ENCODE assay signal across 20 cellular contexts in the genomic region with DNA sequence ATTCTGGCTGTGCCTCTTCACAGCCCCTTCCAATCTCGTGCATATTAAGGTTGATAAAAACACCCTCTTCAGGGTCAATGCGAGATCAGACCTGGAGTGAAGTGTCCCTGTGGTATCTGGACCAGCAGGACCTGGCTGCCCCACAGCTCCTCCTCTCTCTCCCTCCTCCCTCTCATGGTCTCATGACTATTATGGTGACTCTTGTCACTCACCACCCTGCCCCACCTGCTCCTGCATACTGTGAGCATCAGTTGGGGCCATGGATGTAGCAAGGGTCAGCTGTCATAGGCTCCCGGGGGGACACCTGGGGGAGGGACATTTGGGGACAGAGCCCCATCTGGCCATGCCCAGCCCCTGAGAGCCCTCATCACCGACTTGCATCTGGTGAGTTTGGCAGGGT. TPM values are rescaled to one million over a fixed set of nuclear protein-coding genes. Genes with fewer than 3 reads are reported as not detected.
DNase-seq lines count a peak whose midpoint lies in the region; ATAC-seq and TF ChIP-seq lines count a peak whose summit lies in the region.
"Had no signal": no experiment of that assay in that cellular context is flagged by ENCODE, and none has a peak within 500 bp of the region (broad histone marks: within the 10 kb centered on the region; RNA-seq: fewer than 3 reads in every experiment).

No MANE protein-coding gene starts in this region.

- no peaks in the 10 kb centered on the region for H3K36me3 ChIP-seq in left lung
- H3K36me3 ChIP-seq: ascending aorta, neural progenitor cell, vagina had no signal

- no peak for DNase-seq in activated CD8-positive, alpha-beta memory T cell treated with anti-CD3 and anti-CD28 coated beads, Interleukin-2, amount 10 ng/mL, durations not matched to agents 7 days and 5 days
- no peak for DNase-seq in activated CD8-positive, alpha-beta memory T cell treated with anti-CD3 and anti-CD28 coated beads for 24 hours
- DNase-seq in HL-60 (ENCODE audit: low read depth in 1 of 2, low spot score in 1 of 2) (no peak), left lung (no peak), NCI-H1092 treated with DMSO at 0.1 percent for 48 hours (lab: John Stamatoyannopoulos, UW) (no peak), KBM-7 (no peak)
- DNase-seq: activated CD4-positive, alpha-beta T cell treated with anti-CD3 and anti-CD28 coated beads, Interleukin-2, amount 50 U/mL, for 1 hour; C1 segment of cervical spinal cord; HFFc6; midbrain; MM.1S; NCI-H1694 treated with DMSO at 0.1 percent for 48 hours; stimulated activated CD4-positive, alpha-beta T cell treated with anti-CD3 and anti-CD28 coated beads, Interleukin-4, amount 100 ng/mL, for 4 hours had no signal

- TF ChIP-seq CTCF in HL-60 (IDR thresholded peaks at IDR 0.05; ENCODE audit: insufficient read depth, low read length), result no peak
- no peak for TF ChIP-seq CTCF in left lung (IDR thresholded peaks at IDR 0.05)

- peaks cover 14% of the 10 kb centered on the region for H3K36me3 Mint-ChIP-seq in activated CD8-positive, alpha-beta memory T cell treated with anti-CD3 and anti-CD28 coated beads, Interleukin-2, amount 10 ng/mL, durations not matched to agents 7 days and 5 days
- peaks cover 30% of the 10 kb centered on the region for H3K36me3 Mint-ChIP-seq in stimulated activated memory B cell treated with anti-CD40 and anti-IgM and Interleukin-4, amounts not matched to agents 10 μg/mL and 1 μg/mL and 100 μg/mL, for 72 hours

- H3K4me1 ChIP-seq in left lung, result peaks cover 7 to 84% of the 10 kb centered on the region in 2 donors
- H3K4me1 ChIP-seq: ascending aorta, neural progenitor cell had no signal

- H3K4me3 ChIP-seq in HL-60 (replicated peaks; ENCODE audit: insufficient read depth, low read length) (no peak overlapping the region), left lung (no peak overlapping the region)
- H3K4me3 ChIP-seq: ascending aorta, neural progenitor cell, vagina had no signal

- no peak overlapping the region for H3K27ac Mint-ChIP-seq in activated CD8-positive, alpha-beta memory T cell treated with anti-CD3 and anti-CD28 coated beads, Interleukin-2, amount 10 ng/mL, durations not matched to agents 7 days and 5 days
- peak overlapping the region; percentile 70 for H3K27ac Mint-ChIP-seq in stimulated activated memory B cell treated with anti-CD40 and anti-IgM and Interleukin-4, amounts not matched to agents 10 μg/mL and 1 μg/mL and 100 μg/mL, for 72 hours
- H3K27ac Mint-ChIP-seq: HFFc6, neural progenitor cell had no signal

- intact Hi-C loops in left lung (cut with DNase I), result no loop called here

- no peaks in the 10 kb centered on the region for H3K27me3 ChIP-seq in HL-60 (ENCODE audit: insufficient read depth, poor library complexity, severe bottlenecking)
- no peaks in the 10 kb centered on the region for H3K27me3 ChIP-seq in left lung
- H3K27me3 ChIP-seq: ascending aorta, neural progenitor cell, vagina had no signal

- ATAC-seq in activated CD8-positive, alpha-beta memory T cell treated with anti-CD3 and anti-CD28 coated beads, Interleukin-2, amount 10 ng/mL, durations not matched to agents 7 days and 5 days, result peak; percentile 22
- ATAC-seq in left lung, result peak; percentile 8
- ATAC-seq in stimulated activated memory B cell treated with anti-CD40 and anti-IgM and Interleukin-4, amounts not matched to agents 10 μg/mL and 1 μg/mL and 100 μg/mL, for 72 hours, result no peak
- ATAC-seq in GM19455 (IDR thresholded peaks at IDR 0.05; ENCODE audit: unreplicated experiment), result no peak

- H3K4me3 Mint-ChIP-seq in activated CD8-positive, alpha-beta memory T cell treated with anti-CD3 and anti-CD28 coated beads, Interleukin-2, amount 10 ng/mL, durations not matched to agents 7 days and 5 days, result no peak overlapping the region
- H3K4me3 Mint-ChIP-seq in stimulated activated memory B cell treated with anti-CD40 and anti-IgM and Interleukin-4, amounts not matched to agents 10 μg/mL and 1 μg/mL and 100 μg/mL, for 72 hours, result no peak overlapping the region
- H3K4me3 Mint-ChIP-seq: central memory CD8-positive, alpha-beta T cell; HFFc6; neural progenitor cell had no signal

- H3K27ac ChIP-seq in HL-60 (replicated peaks), result peak overlapping the region; percentile 66
- H3K27ac ChIP-seq in left lung, result peak overlapping the region in 1 of 2 donors; percentile 60
- H3K27ac ChIP-seq: ascending aorta, neural progenitor cell, vagina had no signal

- no peaks in the 10 kb centered on the region for H3K9me3 ChIP-seq in left lung
- H3K9me3 ChIP-seq: ascending aorta, vagina had no signal

- peaks cover 20% of the 10 kb centered on the region for H3K4me1 Mint-ChIP-seq in activated CD8-positive, alpha-beta memory T cell treated with anti-CD3 and anti-CD28 coated beads, Interleukin-2, amount 10 ng/mL, durations not matched to agents 7 days and 5 days
- peaks cover 63% of the 10 kb centered on the region for H3K4me1 Mint-ChIP-seq in stimulated activated memory B cell treated with anti-CD40 and anti-IgM and Interleukin-4, amounts not matched to agents 10 μg/mL and 1 μg/mL and 100 μg/mL, for 72 hours

- no peaks in the 10 kb centered on the region for H3K9me3 Mint-ChIP-seq in activated CD8-positive, alpha-beta memory T cell treated with anti-CD3 and anti-CD28 coated beads, Interleukin-2, amount 10 ng/mL, durations not matched to agents 7 days and 5 days (ENCODE audit: low read depth)
- H3K9me3 Mint-ChIP-seq in stimulated activated memory B cell treated with anti-CD40 and anti-IgM and Interleukin-4, amounts not matched to agents 10 μg/mL and 1 μg/mL and 100 μg/mL, for 72 hours, result no peaks in the 10 kb centered on the region
- H3K9me3 Mint-ChIP-seq: central memory CD8-positive, alpha-beta T cell; HFFc6; IgD-negative memory B cell had no signal

- no peaks in the 10 kb centered on the region for H3K27me3 Mint-ChIP-seq in activated CD8-positive, alpha-beta memory T cell treated with anti-CD3 and anti-CD28 coated beads, Interleukin-2, amount 10 ng/mL, durations not matched to agents 7 days and 5 days
- H3K27me3 Mint-ChIP-seq in stimulated activated memory B cell treated with anti-CD40 and anti-IgM and Interleukin-4, amounts not matched to agents 10 μg/mL and 1 μg/mL and 100 μg/mL, for 72 hours, result no peaks in the 10 kb centered on the region
- H3K27me3 Mint-ChIP-seq: central memory CD8-positive, alpha-beta T cell; IgD-negative memory B cell had no signal

- in situ Hi-C loops in KBM-7 (cut with MboI; ENCODE audit: low pct_unique_long_range_greater_than_20kb, low sequenced_read_pairs), result no loop called here

- CTCF ChIA-PET in activated CD8-positive, alpha-beta memory T cell treated with anti-CD3 and anti-CD28 coated beads, Interleukin-2, amount 10 ng/mL, durations not matched to agents 7 days and 5 days (lab: Charles Lee), result interaction anchor here (1.7 kb wide), 1 partner anchor 11 kb away, joined by 6 read pairs; no protein-coding TSS in a partner anchor

RNA-seq across cellular contexts. Expression of gene ODC1, which starts 50.2 kb away (rescaled TPM):
- 10 to 100 TPM; 64.8 to 80.3 TPM for total RNA-seq in activated CD8-positive, alpha-beta memory T cell treated with anti-CD3 and anti-CD28 coated beads, Interleukin-2, amount 10 ng/mL, durations not matched to agents 7 days and 5 days
- total RNA-seq in left lung, result 10 to 100 TPM; 55.0 to 98.4 TPM

Comparison
In these comparisons a context has a peak if more than half of its experiments do, and no peak if none do; other contexts are left out.
1. ATAC-seq: peak in activated CD8-positive, alpha-beta memory T cell treated with anti-CD3 and anti-CD28 coated beads, Interleukin-2, amount 10 ng/mL, durations not matched to agents 7 days and 5 days (single experiment) and left lung (single experiment); none in stimulated activated memory B cell treated with anti-CD40 and anti-IgM and Interleukin-4, amounts not matched to agents 10 μg/mL and 1 μg/mL and 100 μg/mL, for 72 hours (single experiment) and GM19455 (single experiment).